ENCODE assay signal across 1 cellular context in the genomic region with DNA sequence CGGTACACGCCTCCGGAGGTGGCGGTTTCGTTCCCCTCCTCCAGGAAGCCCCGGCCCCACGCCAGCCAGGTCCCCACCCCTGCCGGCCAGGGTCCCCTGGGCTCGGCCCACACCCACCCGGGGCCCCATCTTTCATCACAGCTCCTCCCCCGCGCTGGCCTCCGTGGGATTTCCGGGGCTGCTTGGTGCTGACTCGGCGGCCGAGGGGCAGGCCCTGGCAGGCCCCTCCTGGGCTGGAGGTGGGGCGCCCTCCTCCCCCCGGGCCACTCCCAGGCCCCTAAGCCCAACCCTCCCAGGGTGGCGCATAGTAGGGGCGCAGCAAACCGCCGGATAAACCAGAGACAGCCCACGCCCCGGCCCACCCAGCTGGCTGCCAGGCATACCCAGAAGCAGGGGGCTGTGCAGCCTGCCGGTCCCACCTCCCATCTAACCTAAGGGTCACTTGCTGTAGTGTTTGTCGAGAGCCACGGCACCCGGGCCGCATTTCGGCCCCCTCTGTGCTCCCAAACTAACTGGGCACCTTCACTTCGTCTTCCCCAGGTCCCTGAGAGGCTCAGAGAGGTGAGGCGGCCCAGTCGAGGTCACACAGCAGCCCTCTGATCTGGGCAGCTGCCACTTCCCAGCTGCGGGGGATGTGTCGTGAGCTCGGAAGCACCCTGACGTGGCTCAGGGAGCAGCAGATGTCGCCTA.
TF ChIP-seq lines count a peak whose summit lies in the region.

No MANE protein-coding gene starts in this region.

TF ChIP-seq in GM23338, 12 proteins besides CTCF, POLR2A, EP300 and RAD21 (continued from another document):
- no peak for TF ChIP-seq ZNF462 (CRISPR knock-in tag; IDR thresholded peaks at IDR 0.05)
- no peak for TF ChIP-seq CREB1 (CRISPR knock-in tag; IDR thresholded peaks at IDR 0.05; ENCODE audit: low read depth)
- no peak for TF ChIP-seq EZH2phosphoT487 (IDR thresholded peaks at IDR 0.05; ENCODE audit: unreplicated experiment)
- TF ChIP-seq POLR2AphosphoS5 (IDR thresholded peaks at IDR 0.05; ENCODE audit: low read depth) = no peak; the same call in 1 of the 2 replicates
- no peak for TF ChIP-seq JUNB (IDR thresholded peaks at IDR 0.05; ENCODE audit: unreplicated experiment)
- TF ChIP-seq, protein P1, sequence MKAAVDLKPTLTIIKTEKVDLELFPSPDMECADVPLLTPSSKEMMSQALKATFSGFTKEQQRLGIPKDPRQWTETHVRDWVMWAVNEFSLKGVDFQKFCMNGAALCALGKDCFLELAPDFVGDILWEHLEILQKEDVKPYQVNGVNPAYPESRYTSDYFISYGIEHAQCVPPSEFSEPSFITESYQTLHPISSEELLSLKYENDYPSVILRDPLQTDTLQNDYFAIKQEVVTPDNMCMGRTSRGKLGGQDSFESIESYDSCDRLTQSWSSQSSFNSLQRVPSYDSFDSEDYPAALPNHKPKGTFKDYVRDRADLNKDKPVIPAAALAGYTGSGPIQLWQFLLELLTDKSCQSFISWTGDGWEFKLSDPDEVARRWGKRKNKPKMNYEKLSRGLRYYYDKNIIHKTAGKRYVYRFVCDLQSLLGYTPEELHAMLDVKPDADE (IDR thresholded peaks at IDR 0.05) = no peak
